Comparison of ENCODE assay signal across 17 cellular contexts in genomic region chr10:86734209-86734988, GRCh38. TPM values are rescaled to one million over a fixed set of nuclear protein-coding genes. Genes with fewer than 3 reads are reported as not detected.
DNase-seq lines count a peak whose midpoint lies in the region; ATAC-seq, FAIRE-seq and TF ChIP-seq lines count a peak whose summit lies in the region.
"Had no signal": no experiment of that assay in that cellular context is flagged by ENCODE, and none has a peak within 500 bp of the region (broad histone marks: within the 10 kb centered on the region; RNA-seq: fewer than 3 reads in every experiment).

No MANE protein-coding gene starts in this region.

- H3K4me3 ChIP-seq in muscle layer of colon (ENCODE audit: low read depth in 1 of 2, low read length in 2 of 2) (peak overlapping the region in 1 of 2 donors; percentile 35), upper lobe of right lung (no peak overlapping the region), pancreas (no peak overlapping the region)

- no peak for FAIRE-seq in pancreas (lab: Jason Lieb, UNC)
- FAIRE-seq: TTC549 had no signal

- no peaks in the 10 kb centered on the region for H3K27me3 ChIP-seq in muscle layer of colon (ENCODE audit: control insufficient read depth in 1 of 2, insufficient read depth in 2 of 2, low read length in 2 of 2)
- H3K27me3 ChIP-seq in upper lobe of right lung: no peaks in the 10 kb centered on the region
- no peaks in the 10 kb centered on the region for H3K27me3 ChIP-seq in pancreas
- H3K27me3 ChIP-seq: dorsolateral prefrontal cortex had no signal

- DNase-seq in NOMO-1 (lab: John Stamatoyannopoulos, UW; ENCODE audit: unreplicated experiment in 2 of 2) (peak; percentile 22 to 78), NOMO-1 treated with dmso at 0.1 percent for 144 hours (lab: John Stamatoyannopoulos, UW; ENCODE audit: unreplicated experiment) (no peak), SKM-1 treated with dmso at 0.1 percent for 144 hours (lab: John Stamatoyannopoulos, UW; ENCODE audit: unreplicated experiment) (peak; percentile 54), upper lobe of right lung (no peak), GM19238 (ENCODE audit: insufficient read length, low spot score) (no peak), pancreas (no peak), cerebellar cortex (ENCODE audit: low spot score) (no peak)
- DNase-seq: activated CD8-positive, alpha-beta T cell treated with anti-CD3 and anti-CD28 coated beads, Interleukin-2, amount 10 ng/mL, durations not matched to agents 7 days and 5 days; CD4-positive, alpha-beta T cell; dorsolateral prefrontal cortex; GOT3; KG1; NCI-H1694 treated with DMSO at 0.1 percent for 48 hours; NCI-H526; stimulated activated CD4-positive, alpha-beta T cell treated with anti-CD3 and anti-CD28 coated beads, Interleukin-2, amount 100 ng/mL, for 24 hours had no signal

- intact Hi-C loops in upper lobe of right lung (cut with DNase I) (no loop called here), pancreas (cut with DNase I) (no loop called here)

- H3K36me3 ChIP-seq in muscle layer of colon (ENCODE audit: insufficient read depth, low read length) (no peaks in the 10 kb centered on the region), upper lobe of right lung (no peaks in the 10 kb centered on the region), pancreas (no peaks in the 10 kb centered on the region)

- no peak for TF ChIP-seq CTCF in upper lobe of right lung (IDR thresholded peaks at IDR 0.05)
- TF ChIP-seq CTCF in pancreas (IDR thresholded peaks at IDR 0.05): no peak

- 72 to 75% methylated on average over 4 of the region's 4 CpGs for WGBS in pancreas, 2 donors

- ATAC-seq in upper lobe of right lung (peak; percentile 6), pancreas (no peak)
- ATAC-seq: activated CD8-positive, alpha-beta T cell treated with anti-CD3 and anti-CD28 coated beads, Interleukin-2, amount 10 ng/mL, durations not matched to agents 7 days and 5 days had no signal

- H3K27ac ChIP-seq in muscle layer of colon (ENCODE audit: low read depth, low read length): peak overlapping the region; percentile 83
- H3K27ac ChIP-seq in upper lobe of right lung: no peak overlapping the region
- no peak overlapping the region for H3K27ac ChIP-seq in pancreas

- peak overlapping the region; percentile 70 for H3K9ac ChIP-seq in muscle layer of colon (ENCODE audit: low read length)

- no peaks in the 10 kb centered on the region for H3K9me3 ChIP-seq in muscle layer of colon (ENCODE audit: low read length)
- H3K9me3 ChIP-seq in upper lobe of right lung: no peaks in the 10 kb centered on the region
- H3K9me3 ChIP-seq in pancreas: no peaks in the 10 kb centered on the region

- H3K4me1 ChIP-seq in muscle layer of colon (ENCODE audit: insufficient read depth, low read length) (peaks cover 68% of the 10 kb centered on the region), upper lobe of right lung (peaks cover 3% of the 10 kb centered on the region), pancreas (no peaks in the 10 kb centered on the region)

RNA-seq across cellular contexts. Expression of gene BMPR1A, which starts 22.0 kb away (rescaled TPM):
- total RNA-seq in upper lobe of right lung: 41.2 TPM
- total RNA-seq in pancreas: 10 to 100 TPM in 5 of 6 donors, 1 to 10 TPM in 1; 9.9 to 22.3 (median 13.5) TPM
- polyA plus RNA-seq in pancreas: 1 to 10 TPM; 3.5 to 6.6 TPM

Comparison
In these comparisons a context has a peak if more than half of its experiments do, and no peak if none do; other contexts are left out.
1. DNase-seq: peak in NOMO-1 (2 of 2) and SKM-1 treated with dmso at 0.1 percent for 144 hours (single experiment); none in NOMO-1 treated with dmso at 0.1 percent for 144 hours (single experiment), upper lobe of right lung (single experiment), GM19238 (single experiment), pancreas (0 of 6) and cerebellar cortex (single experiment).